ENCODE assay signal across 19 cellular contexts in the genomic region with DNA sequence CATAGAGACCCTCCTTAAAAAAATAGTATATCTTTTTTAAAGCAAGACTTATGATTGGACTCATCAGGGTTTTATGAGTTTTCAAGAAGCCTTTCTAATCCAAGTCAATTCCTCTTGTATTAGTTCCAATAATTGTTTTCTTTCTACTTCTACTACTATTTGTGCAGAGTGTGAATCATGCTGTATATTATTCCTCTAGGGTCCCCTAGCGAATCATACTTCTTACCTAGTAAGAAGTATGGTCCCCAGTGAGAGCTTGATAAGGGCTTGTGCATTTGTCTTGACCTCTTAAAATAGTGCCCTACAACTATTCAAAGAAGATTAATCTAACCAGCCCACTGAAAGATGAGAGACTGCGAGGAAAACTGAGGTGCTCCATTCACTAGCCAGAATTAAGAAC.
DNase-seq lines count a peak whose midpoint lies in the region; ATAC-seq, FAIRE-seq and TF ChIP-seq lines count a peak whose summit lies in the region.
"Had no signal": no experiment of that assay in that cellular context is flagged by ENCODE, and none has a peak within 500 bp of the region (broad histone marks: within the 10 kb centered on the region; RNA-seq: fewer than 3 reads in every experiment).

No MANE protein-coding gene starts in this region.

- H2AFZ ChIP-seq in mammary epithelial cell (ENCODE audit: low read depth, low read length) = no peak overlapping the region
- 0 out of 2 replicates have a peak overlapping the region, but pooled peaks have one; percentile 41 for H2AFZ ChIP-seq in H1 (ENCODE audit: low read length)
- no peak overlapping the region for H2AFZ ChIP-seq in smooth muscle cell (ENCODE audit: low read depth)

- H2AK5ac ChIP-seq in H1 (ENCODE audit: low read depth, low read length) = no peak overlapping the region

- CTCF ChIA-PET in MCF 10A (lab: Yijun Ruan, JAX) (interaction anchor here (0.7 to 0.8 kb wide), 4 partner anchors 10 to 346 kb away, joined by 3 to 4 read pairs (median 3); no protein-coding TSS in a partner anchor), mammary epithelial cell (lab: Charles Lee; ENCODE audit: low non-redundant PET) (no interaction called here), H1 (lab: Charles Lee; ENCODE audit: partially characterized antibody) (interaction anchor here (1.5 kb wide), 1 partner anchor 755 kb away, joined by 4 read pairs; no protein-coding TSS in a partner anchor)

- TF ChIP-seq RAD21 in H1 (IDR thresholded peaks at IDR 0.05 in 1 of 2, conservative IDR thresholded peaks at IDR 0.05 in 1 of 2; ENCODE audit: low read depth in 2 of 2, low read length in 2 of 2) = no peak

- H4K20me1 ChIP-seq in mammary epithelial cell (ENCODE audit: insufficient read depth, low read length) = no peaks in the 10 kb centered on the region
- no peaks in the 10 kb centered on the region for H4K20me1 ChIP-seq in H1 (replicated peaks in 1 of 2; ENCODE audit: control insufficient read depth in 1 of 2, insufficient read depth in 2 of 2, low read length in 2 of 2)
- no peaks in the 10 kb centered on the region for H4K20me1 ChIP-seq in smooth muscle cell (ENCODE audit: low read depth)

- no peaks in the 10 kb centered on the region for H3K36me3 Mint-ChIP-seq in MCF 10A (ENCODE audit: insufficient read depth, unreplicated experiment)
- H3K36me3 Mint-ChIP-seq: CD4-positive, alpha-beta memory T cell had no signal

- no peaks in the 10 kb centered on the region for H3K23me2 ChIP-seq in H1 (ENCODE audit: low read depth, low read length)

- DNase-seq in MCF 10A (ENCODE audit: unreplicated experiment) = no peak
- DNase-seq in mammary epithelial cell = no peak
- no peak for DNase-seq in RWPE2 (ENCODE audit: low spot score)
- DNase-seq in H1 (ENCODE audit: low read depth in 1 of 2, low spot score in 2 of 2) = no peak
- no peak for DNase-seq in smooth muscle cell (lab: John Stamatoyannopoulos, UW; ENCODE audit: unreplicated experiment)
- DNase-seq in stimulated activated CD4-positive, alpha-beta T cell treated with anti-CD3 and anti-CD28 coated beads, Interleukin-2, amount 100 ng/mL, for 24 hours = no peak
- DNase-seq in activated CD4-positive, alpha-beta T cell treated with anti-CD3 and anti-CD28 coated beads, Interleukin-2, amount 50 U/mL, for 4 hours = no peak
- no peak for DNase-seq in vagina (ENCODE audit: extremely low spot score in 2 of 2)
- DNase-seq: BE2C; CD4-positive, alpha-beta memory T cell; H7; MG63; NCI-H1092 treated with DMSO at 0.1 percent for 48 hours; NCI-H2081; NCI-H446 treated with DMSO at 0.1 percent for 48 hours; NCI-H69; OCI-M1 had no signal

- H3K27me3 ChIP-seq in mammary epithelial cell (ENCODE audit: insufficient read depth, low read length) (no peaks in the 10 kb centered on the region), RWPE2 (ENCODE audit: insufficient read depth, poor library complexity, severe bottlenecking) (no peaks in the 10 kb centered on the region), H1 (replicated peaks in 1 of 4; ENCODE audit: control insufficient read depth in 3 of 4, extremely low read depth in 1 of 4, insufficient read depth in 3 of 4, low read length in 3 of 4) (peaks cover 0 to 1% (median 0%) of the 10 kb centered on the region in 4 experiments; a peak in 1 of 7 replicates), smooth muscle cell (ENCODE audit: low read depth) (no peaks in the 10 kb centered on the region), vagina (no peaks in the 10 kb centered on the region)
- H3K27me3 ChIP-seq: BE2C, MG63 had no signal

- H4K8ac ChIP-seq in H1 (ENCODE audit: extremely low read depth, insufficient read depth, low read length) = no peak overlapping the region

- H3K4me2 ChIP-seq in mammary epithelial cell (ENCODE audit: insufficient read depth, low read depth, low read length) = no peak overlapping the region
- H3K4me2 ChIP-seq in H1 (ENCODE audit: insufficient read depth in 1 of 2, low read depth in 2 of 2, low read length in 2 of 2) = no peak overlapping the region
- H3K4me2 ChIP-seq in smooth muscle cell = peak overlapping the region; percentile 16

- no peak for TF ChIP-seq EP300 in H1 (IDR thresholded peaks at IDR 0.05; ENCODE audit: borderline replicate concordance in 1 of 2, low read depth in 2 of 2, low read length in 2 of 2)

- WGBS in mammary epithelial cell (ENCODE audit: low coverage, missing lambda C conversion rate) = 80% methylated on average over 2 of the region's 2 CpGs
- WGBS in H1 (ENCODE audit: extremely low coverage in 1 of 2, insufficient coverage in 1 of 2, insufficient read length in 1 of 2, insufficient replicate concordance in 2 of 2, low coverage in 1 of 2, low lambda C conversion rate in 2 of 2, missing lambda C conversion rate in 1 of 2), 2 experiments = 94% methylated on average over 2 of the region's 2 CpGs; no CpG with 5 or more reads in 1 of the 2 experiments
- 91% methylated on average over 2 of the region's 2 CpGs for WGBS in smooth muscle cell (ENCODE audit: low lambda C conversion rate)

- H3K27me3 Mint-ChIP-seq in MCF 10A (ENCODE audit: insufficient read depth, unreplicated experiment) = no peaks in the 10 kb centered on the region
- H3K27me3 Mint-ChIP-seq: CD4-positive, alpha-beta memory T cell had no signal

- TF ChIP-seq POLR2A in H1 (IDR thresholded peaks at IDR 0.05; ENCODE audit: control extremely low read depth in 1 of 2, low read depth in 2 of 2, low read length in 2 of 2) (no peak), vagina (IDR thresholded peaks at IDR 0.05) (no peak)

- no peak overlapping the region for H3K27ac ChIP-seq in mammary epithelial cell (ENCODE audit: insufficient read depth, low read depth, low read length)
- peak overlapping the region; percentile 22 for H3K27ac ChIP-seq in RWPE2 (ENCODE audit: poor library complexity, severe bottlenecking)
- H3K27ac ChIP-seq in H1 (ENCODE audit: low read depth, low read length) = no peak overlapping the region
- H3K27ac ChIP-seq in smooth muscle cell (ENCODE audit: low read depth) = no peak overlapping the region
- H3K27ac ChIP-seq in vagina = no peak overlapping the region
- H3K27ac ChIP-seq: HL-60 had no signal

- no peaks in the 10 kb centered on the region for H3K9me3 ChIP-seq in mammary epithelial cell (replicated peaks; ENCODE audit: insufficient read depth, low read length)
- no peaks in the 10 kb centered on the region for H3K9me3 ChIP-seq in RWPE2 (ENCODE audit: severe bottlenecking)
- H3K9me3 ChIP-seq in H1 (ENCODE audit: insufficient read depth in 2 of 2, low read depth in 1 of 2, low read length in 1 of 2) = no peaks in the 10 kb centered on the region
- no peaks in the 10 kb centered on the region for H3K9me3 ChIP-seq in smooth muscle cell (replicated peaks; ENCODE audit: low read depth)
- H3K9me3 ChIP-seq in vagina = no peaks in the 10 kb centered on the region
- H3K9me3 ChIP-seq: BE2C, MG63 had no signal

- H3K27ac Mint-ChIP-seq in MCF 10A (ENCODE audit: low read depth, unreplicated experiment) = peak overlapping the region; percentile 6
- H3K27ac Mint-ChIP-seq: CD4-positive, alpha-beta memory T cell had no signal

- no peaks in the 10 kb centered on the region for H3F3A ChIP-seq in smooth muscle cell (ENCODE audit: low read depth)

- dilution Hi-C loops in mammary epithelial cell (cut with HindIII; ENCODE audit: low sequenced_read_pairs) = no loop called here

- no peak overlapping the region for H3K4me3 Mint-ChIP-seq in MCF 10A (ENCODE audit: unreplicated experiment)
- H3K4me3 Mint-ChIP-seq: CD4-positive, alpha-beta memory T cell had no signal

- no peak overlapping the region for H3K4me3 ChIP-seq in mammary epithelial cell (replicated peaks in 1 of 3; ENCODE audit: insufficient read depth in 1 of 3, low read depth in 2 of 3, low read length in 3 of 3)
- H3K4me3 ChIP-seq in RWPE2 (ENCODE audit: severe bottlenecking) = no peak overlapping the region
- H3K4me3 ChIP-seq in H1 (ENCODE audit: extremely low read depth in 1 of 4, insufficient read depth in 2 of 4, low read depth in 3 of 4, low read length in 4 of 4) = no peak overlapping the region
- H3K4me3 ChIP-seq in smooth muscle cell = no peak overlapping the region
- no peak overlapping the region for H3K4me3 ChIP-seq in vagina
- H3K4me3 ChIP-seq: MG63 had no signal

- H3K79me2 ChIP-seq in mammary epithelial cell (ENCODE audit: insufficient read depth, low read length) = no peaks in the 10 kb centered on the region
- H3K79me2 ChIP-seq in H1 (ENCODE audit: control insufficient read depth in 1 of 2, insufficient read depth in 2 of 2, low read length in 2 of 2) = no peaks in the 10 kb centered on the region
- no peaks in the 10 kb centered on the region for H3K79me2 ChIP-seq in smooth muscle cell (ENCODE audit: low read depth)

- TF ChIP-seq CTCF in MCF 10A (IDR thresholded peaks at IDR 0.05; ENCODE audit: unreplicated experiment) (no peak), mammary epithelial cell (conservative IDR thresholded peaks at IDR 0.05 in 1 of 2, IDR thresholded peaks at IDR 0.05 in 1 of 2; ENCODE audit: extremely low read depth in 1 of 2, insufficient read depth in 1 of 2, low read depth in 1 of 2, low read length in 2 of 2) (no peak), RWPE2 (IDR thresholded peaks at IDR 0.05; ENCODE audit: poor library complexity, severe bottlenecking) (no peak), H1 (IDR thresholded peaks at IDR 0.05; ENCODE audit: control extremely low read depth in 1 of 3, insufficient read depth in 1 of 3, low read depth in 1 of 3, low read length in 3 of 3) (no peak), smooth muscle cell (IDR thresholded peaks at IDR 0.05; ENCODE audit: borderline replicate concordance, insufficient read depth, poor library complexity, severe bottlenecking) (no peak), vagina (IDR thresholded peaks at IDR 0.05) (no peak)

- BruUV-seq in MCF 10A (replicated peaks; lab: Mats Ljungman, UMichigan) (no TSS peak), mammary epithelial cell (replicated peaks; lab: Mats Ljungman, UMichigan) (no TSS peak)

- H4K5ac ChIP-seq in H1 (ENCODE audit: insufficient read length, low read depth, low read length) = no peak overlapping the region

- in situ Hi-C loops in mammary epithelial cell (cut with MboI; ENCODE audit: low sequenced_read_pairs in 2 of 2) = no loop called here

- no peak overlapping the region for H2BK5ac ChIP-seq in H1 (ENCODE audit: low read depth, low read length)

- POLR2A ChIA-PET in MCF 10A (lab: Yijun Ruan, JAX) (interaction anchor here (0.8 to 1.5 kb wide), 7 partner anchors 10 to 757 kb away, joined by 3 to 7 read pairs (median 4); no protein-coding TSS in a partner anchor), H1 (lab: Charles Lee; ENCODE audit: partially characterized antibody) (no interaction called here)

- no peak overlapping the region for H2BK20ac ChIP-seq in H1 (ENCODE audit: low read length)

- peaks cover 5% of the 10 kb centered on the region for H3K4me1 ChIP-seq in mammary epithelial cell (ENCODE audit: insufficient read depth, low read length)
- H3K4me1 ChIP-seq in RWPE2 (ENCODE audit: insufficient read depth, poor library complexity, severe bottlenecking) = peaks cover 14% of the 10 kb centered on the region
- no peaks in the 10 kb centered on the region for H3K4me1 ChIP-seq in H1 (replicated peaks in 1 of 4; ENCODE audit: control insufficient read depth in 3 of 4, insufficient read depth in 4 of 4, low read length in 3 of 4)
- H3K4me1 ChIP-seq in smooth muscle cell (ENCODE audit: low read depth) = no peaks in the 10 kb centered on the region
- no peaks in the 10 kb centered on the region for H3K4me1 ChIP-seq in vagina
- H3K4me1 ChIP-seq: BE2C had no signal

- no peaks in the 10 kb centered on the region for H3K9me3 Mint-ChIP-seq in MCF 10A (ENCODE audit: unreplicated experiment)

- no peak overlapping the region for H3K23ac ChIP-seq in H1 (ENCODE audit: insufficient read length)

- H2BK15ac ChIP-seq in H1 (ENCODE audit: low read length) = no peak overlapping the region

- no peak overlapping the region for H4K91ac ChIP-seq in H1 (replicated peaks; ENCODE audit: insufficient read length, low read length)

- FAIRE-seq in H1 (lab: Jason Lieb, UNC) = no peak
- FAIRE-seq: HTR-8/SVneo had no signal

- no peak overlapping the region for H3K4ac ChIP-seq in H1 (replicated peaks; ENCODE audit: insufficient read length, low read depth, low read length)

- H3K36me3 ChIP-seq in mammary epithelial cell (ENCODE audit: insufficient read depth, low read length) (no peaks in the 10 kb centered on the region), RWPE2 (ENCODE audit: low read depth) (no peaks in the 10 kb centered on the region), H1 (ENCODE audit: control insufficient read depth in 2 of 4, insufficient read depth in 4 of 4, low read length in 3 of 4) (no peaks in the 10 kb centered on the region), smooth muscle cell (ENCODE audit: low read depth) (no peaks in the 10 kb centered on the region), vagina (no peaks in the 10 kb centered on the region)
- H3K36me3 ChIP-seq: BE2C, MG63 had no signal

- no peak overlapping the region for H3K14ac ChIP-seq in H1 (ENCODE audit: insufficient read length)

- no peak overlapping the region for H2BK120ac ChIP-seq in H1 (replicated peaks; ENCODE audit: low read depth, low read length)

- ATAC-seq in RWPE2 (ENCODE audit: low read depth) = peak; percentile 10; the same call in 1 of the 3 replicates

- no peak overlapping the region for H2BK12ac ChIP-seq in H1 (ENCODE audit: low read depth, low read length)

- no peak overlapping the region for H3K18ac ChIP-seq in H1 (ENCODE audit: extremely low read depth, low read length)

- no peak overlapping the region for H3K56ac ChIP-seq in H1 (replicated peaks; ENCODE audit: insufficient read length, low read depth, low read length)

- H3K9ac ChIP-seq in mammary epithelial cell (ENCODE audit: insufficient read depth, low read length) (no peak overlapping the region), H1 (replicated peaks in 1 of 4; ENCODE audit: extremely low read depth in 1 of 4, low read depth in 3 of 4, low read length in 3 of 4) (no peak overlapping the region), smooth muscle cell (ENCODE audit: low read depth) (no peak overlapping the region)

- intact Hi-C loops in MCF 10A (cut with micrococcal nuclease) (loop anchor here (2.0 to 10.0 kb wide), 2 partner anchors 46 to 352 kb away; no protein-coding TSS in a partner anchor), mammary epithelial cell (cut with micrococcal nuclease) (no loop called here), vagina (cut with DNase I) (no loop called here)

- H3K4me1 Mint-ChIP-seq in MCF 10A (ENCODE audit: insufficient read depth, unreplicated experiment) = peaks cover 17% of the 10 kb centered on the region
- H3K4me1 Mint-ChIP-seq: CD4-positive, alpha-beta memory T cell had no signal

- no peaks in the 10 kb centered on the region for H3K79me1 ChIP-seq in H1 (ENCODE audit: low read depth, low read length)
